ENCODE assay signal across 1 cellular context in genomic region chr5:172399826-172400225, GRCh38.
TF ChIP-seq lines count a peak whose summit lies in the region.

No MANE protein-coding gene starts in this region.

TF ChIP-seq in GM23338, 12 proteins besides CTCF, POLR2A, EP300 and RAD21 (continued from another document):
- TF ChIP-seq REST (IDR thresholded peaks at IDR 0.05; ENCODE audit: unreplicated experiment): no peak
- no peak for TF ChIP-seq ZNF462 (CRISPR knock-in tag; IDR thresholded peaks at IDR 0.05)
- TF ChIP-seq EZH2 (IDR thresholded peaks at IDR 0.05; ENCODE audit: low read depth, unreplicated experiment): no peak
- no peak for TF ChIP-seq NANOG (IDR thresholded peaks at IDR 0.05; ENCODE audit: borderline replicate concordance)
- TF ChIP-seq, protein P1, sequence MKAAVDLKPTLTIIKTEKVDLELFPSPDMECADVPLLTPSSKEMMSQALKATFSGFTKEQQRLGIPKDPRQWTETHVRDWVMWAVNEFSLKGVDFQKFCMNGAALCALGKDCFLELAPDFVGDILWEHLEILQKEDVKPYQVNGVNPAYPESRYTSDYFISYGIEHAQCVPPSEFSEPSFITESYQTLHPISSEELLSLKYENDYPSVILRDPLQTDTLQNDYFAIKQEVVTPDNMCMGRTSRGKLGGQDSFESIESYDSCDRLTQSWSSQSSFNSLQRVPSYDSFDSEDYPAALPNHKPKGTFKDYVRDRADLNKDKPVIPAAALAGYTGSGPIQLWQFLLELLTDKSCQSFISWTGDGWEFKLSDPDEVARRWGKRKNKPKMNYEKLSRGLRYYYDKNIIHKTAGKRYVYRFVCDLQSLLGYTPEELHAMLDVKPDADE (IDR thresholded peaks at IDR 0.05): no peak
- TF ChIP-seq ZNF331 (CRISPR knock-in tag; IDR thresholded peaks at IDR 0.05; ENCODE audit: low read depth): no peak
- TF ChIP-seq CREB1 (CRISPR knock-in tag; IDR thresholded peaks at IDR 0.05; ENCODE audit: low read depth): no peak
- no peak for TF ChIP-seq ZNF114 (CRISPR knock-in tag; IDR thresholded peaks at IDR 0.05)
- TF ChIP-seq JUNB (IDR thresholded peaks at IDR 0.05; ENCODE audit: unreplicated experiment): no peak
